30 cellular contexts compared by ENCODE assay signal in genomic region chr2:237549216-237550056, GRCh38. TPM values are rescaled to one million over a fixed set of nuclear protein-coding genes. Genes with fewer than 3 reads are reported as not detected.
"Had no signal": no experiment of that assay in that cellular context is flagged by ENCODE, and none has a peak within 500 bp of the region (broad histone marks: within the 10 kb centered on the region; RNA-seq: fewer than 3 reads in every experiment).

No MANE protein-coding gene starts in this region.

- DNase-seq: activated B cell treated with CpG ODN at 0.5 μM for 24 hours; activated CD4-positive, alpha-beta T cell treated with anti-CD3 and anti-CD28 coated beads, Interleukin-2, amount 50 U/mL, for 1 hour; activated CD8-positive, alpha-beta T cell treated with anti-CD3 and anti-CD28 coated beads for 36 hours; activated gamma-delta T cell treated with Interleukin-2 at 50 U/mL for 16 hours; activated naive CD8-positive, alpha-beta T cell treated with anti-CD3 and anti-CD28 coated beads, Interleukin-2, amount 50 U/mL, for 24 hours; activated T-cell treated with anti-CD3 and anti-CD28 coated beads, Interleukin-2, amount 50 U/mL, for 4 hours; amygdala; caudate nucleus; foreskin keratinocyte; glutamatergic neuron; left ventricle myocardium superior; mammary epithelial cell; midbrain; naive thymus-derived CD4-positive, alpha-beta T cell; occipital lobe; right cardiac atrium; stimulated activated CD4-positive, alpha-beta T cell treated with anti-CD3 and anti-CD28 coated beads, Interleukin-12 subunit alpha, Interleukin-12 subunit beta, amount 100 ng/mL, for 4 hours; stimulated activated CD4-positive, alpha-beta T cell treated with anti-CD3 and anti-CD28 coated beads, Interleukin-4, amount 100 ng/mL, for 1 hour; T-helper 1 cell; upper lobe of left lung had no signal

- H3K27ac Mint-ChIP-seq: activated B cell treated with CpG ODN at 0.5 μM for 24 hours; activated CD8-positive, alpha-beta T cell treated with anti-CD3 and anti-CD28 coated beads for 36 hours; activated naive CD4-positive, alpha-beta T cell treated with anti-CD3 and anti-CD28 coated beads, Interleukin-2, amount 50 U/mL, for 24 hours; activated naive CD8-positive, alpha-beta T cell treated with anti-CD3 and anti-CD28 coated beads, Interleukin-2, amount 50 U/mL, for 24 hours; activated T-helper 17 cell treated with anti-CD3 and anti-CD28 coated beads, Interleukin-2, amount 50 U/mL, for 72 hours; naive thymus-derived CD4-positive, alpha-beta T cell; stimulated activated naive CD8-positive, alpha-beta T cell treated with anti-CD3 and anti-CD28 coated beads, Interleukin-15, Interleukin-2, amounts not matched to agents 100 ng/mL and 50 ng/mL, for 24 hours; T-helper 2 cell treated with Interferon-gamma antibody and Interleukin-4, amounts not matched to agents 5 μg/mL and 100 μg/mL, for 36 hours had no signal

- H3K9me3 Mint-ChIP-seq: activated naive CD4-positive, alpha-beta T cell treated with anti-CD3 and anti-CD28 coated beads, Interleukin-2, amount 50 U/mL, for 24 hours; activated naive CD8-positive, alpha-beta T cell treated with anti-CD3 and anti-CD28 coated beads, Interleukin-2, amount 50 U/mL, for 24 hours; activated T-cell treated with anti-CD3 and anti-CD28 coated beads, Interleukin-2, amount 50 U/mL, for 4 hours; activated T-helper 17 cell treated with anti-CD3 and anti-CD28 coated beads, Interleukin-2, amount 50 U/mL, for 72 hours; stimulated activated naive CD8-positive, alpha-beta T cell treated with anti-CD3 and anti-CD28 coated beads, Interleukin-15, Interleukin-2, amounts not matched to agents 100 ng/mL and 50 ng/mL, for 24 hours; T-helper 2 cell treated with Interferon-gamma antibody and Interleukin-4, amounts not matched to agents 5 μg/mL and 100 μg/mL, for 36 hours had no signal

- H3K4me1 Mint-ChIP-seq: activated B cell treated with CpG ODN at 0.5 μM for 24 hours; activated naive CD4-positive, alpha-beta T cell treated with anti-CD3 and anti-CD28 coated beads, Interleukin-2, amount 50 U/mL, for 24 hours; activated naive CD8-positive, alpha-beta T cell treated with anti-CD3 and anti-CD28 coated beads, Interleukin-2, amount 50 U/mL, for 24 hours; activated T-helper 17 cell treated with anti-CD3 and anti-CD28 coated beads, Interleukin-2, amount 50 U/mL, for 72 hours; naive thymus-derived CD4-positive, alpha-beta T cell had no signal

- H3K27me3 Mint-ChIP-seq: activated naive CD4-positive, alpha-beta T cell treated with anti-CD3 and anti-CD28 coated beads, Interleukin-2, amount 50 U/mL, for 24 hours; stimulated activated naive CD8-positive, alpha-beta T cell treated with anti-CD3 and anti-CD28 coated beads, Interleukin-15, Interleukin-2, amounts not matched to agents 100 ng/mL and 50 ng/mL, for 24 hours had no signal

- H3K4me1 ChIP-seq: foreskin keratinocyte had no signal

- H3K9me3 ChIP-seq: thoracic aorta, upper lobe of left lung had no signal

- H3K4me3 ChIP-seq: thoracic aorta, upper lobe of left lung had no signal

- ATAC-seq: activated CD8-positive, alpha-beta T cell treated with anti-CD3 and anti-CD28 coated beads for 36 hours; activated naive CD8-positive, alpha-beta T cell treated with anti-CD3 and anti-CD28 coated beads, Interleukin-2, amount 50 U/mL, for 24 hours; activated T-cell treated with anti-CD3 and anti-CD28 coated beads, Interleukin-2, amount 50 U/mL, for 4 hours; activated T-helper 17 cell treated with anti-CD3 and anti-CD28 coated beads, Interleukin-2, amount 50 U/mL, for 72 hours; esophagus mucosa; foreskin keratinocyte; left ventricle myocardium superior; naive thymus-derived CD4-positive, alpha-beta T cell had no signal

- H3K36me3 Mint-ChIP-seq: activated naive CD4-positive, alpha-beta T cell treated with anti-CD3 and anti-CD28 coated beads, Interleukin-2, amount 50 U/mL, for 24 hours; naive thymus-derived CD4-positive, alpha-beta T cell had no signal

- H3K27ac ChIP-seq: foreskin keratinocyte, thoracic aorta had no signal

- H3K27me3 ChIP-seq: upper lobe of left lung had no signal

- H3K4me3 Mint-ChIP-seq: activated B cell treated with CpG ODN at 0.5 μM for 24 hours; activated CD8-positive, alpha-beta T cell treated with anti-CD3 and anti-CD28 coated beads for 36 hours; activated naive CD4-positive, alpha-beta T cell treated with anti-CD3 and anti-CD28 coated beads, Interleukin-2, amount 50 U/mL, for 24 hours; activated naive CD8-positive, alpha-beta T cell treated with anti-CD3 and anti-CD28 coated beads, Interleukin-2, amount 50 U/mL, for 24 hours; activated T-cell treated with anti-CD3 and anti-CD28 coated beads, Interleukin-2, amount 50 U/mL, for 4 hours; activated T-helper 17 cell treated with anti-CD3 and anti-CD28 coated beads, Interleukin-2, amount 50 U/mL, for 72 hours; naive thymus-derived CD4-positive, alpha-beta T cell; stimulated activated naive CD8-positive, alpha-beta T cell treated with anti-CD3 and anti-CD28 coated beads, Interleukin-15, Interleukin-2, amounts not matched to agents 100 ng/mL and 50 ng/mL, for 24 hours; T-helper 2 cell treated with Interferon-gamma antibody and Interleukin-4, amounts not matched to agents 5 μg/mL and 100 μg/mL, for 36 hours had no signal

- H3K36me3 ChIP-seq: thoracic aorta had no signal

RNA-seq across cellular contexts. Expression of gene PRLH, which starts 16.9 kb away (rescaled TPM):
- total RNA-seq: activated B cell treated with CpG ODN at 0.5 μM for 24 hours; activated CD8-positive, alpha-beta T cell treated with anti-CD3 and anti-CD28 coated beads for 36 hours; activated T-cell treated with anti-CD3 and anti-CD28 coated beads, Interleukin-2, amount 50 U/mL, for 4 hours; activated T-helper 17 cell treated with anti-CD3 and anti-CD28 coated beads, Interleukin-2, amount 50 U/mL, for 72 hours; endothelial cell of umbilical vein; esophagus mucosa; foreskin keratinocyte; left ventricle myocardium superior; mammary epithelial cell; naive thymus-derived CD4-positive, alpha-beta T cell; occipital lobe; right cardiac atrium; skeletal muscle tissue; subcutaneous adipose tissue; thoracic aorta; upper lobe of left lung had no signal
- polyA plus RNA-seq: endothelial cell of umbilical vein; foreskin keratinocyte; mammary epithelial cell; naive thymus-derived CD4-positive, alpha-beta T cell; neural cell; right cardiac atrium had no signal

RNA-seq across cellular contexts. Expression of gene RAB17, which starts 41.1 kb away (rescaled TPM):
- total RNA-seq: activated B cell treated with CpG ODN at 0.5 μM for 24 hours; naive thymus-derived CD4-positive, alpha-beta T cell had no signal
- polyA plus RNA-seq: naive thymus-derived CD4-positive, alpha-beta T cell; neural cell had no signal
